Comparison of ENCODE assay signal across 11 cellular contexts in genomic region chr2:237980087-237980486, GRCh38. TPM values are rescaled to one million over a fixed set of nuclear protein-coding genes. Genes with fewer than 3 reads are reported as not detected.
A peak's percentile ranks its signal among the peaks of the same experiment; 100 is the strongest.
DNase-seq lines count a peak whose midpoint lies in the region; ATAC-seq and TF ChIP-seq lines count a peak whose summit lies in the region.
"Had no signal": no experiment of that assay in that cellular context is flagged by ENCODE, and none has a peak within 500 bp of the region (broad histone marks: within the 10 kb centered on the region; RNA-seq: fewer than 3 reads in every experiment).

No MANE protein-coding gene starts in this region.

- H3K4me3 ChIP-seq in CD8-positive, alpha-beta T cell (ENCODE audit: low read depth, low read length): no peak overlapping the region
- H3K4me3 ChIP-seq: transverse colon had no signal

- intact Hi-C loops in head of caudate nucleus (cut with DNase I): no loop called here
- intact Hi-C loops in CD8-positive, alpha-beta T cell (cut with DNase I, micrococcal nuclease): no loop called here

- peaks cover 41% of the 10 kb centered on the region for H3K36me3 Mint-ChIP-seq in activated CD4-positive, alpha-beta T cell treated with anti-CD3 and anti-CD28 coated beads, Interleukin-2, amount 10 ng/mL, durations not matched to agents 7 days and 5 days (ENCODE audit: low read depth)
- peaks cover 9% of the 10 kb centered on the region for H3K36me3 Mint-ChIP-seq in WTC11
- peaks cover 38% of the 10 kb centered on the region for H3K36me3 Mint-ChIP-seq in stimulated activated effector memory CD8-positive, alpha-beta T cell treated with anti-CD3 and anti-CD28 coated beads, Interleukin-12 subunit alpha, Interleukin-12 subunit beta, amount 100 ng/mL, for 72 hours
- peaks cover 41% of the 10 kb centered on the region for H3K36me3 Mint-ChIP-seq in CD8-positive, alpha-beta T cell

- CTCF ChIA-PET in activated CD4-positive, alpha-beta T cell treated with anti-CD3 and anti-CD28 coated beads, Interleukin-2, amount 10 ng/mL, durations not matched to agents 7 days and 5 days (lab: Charles Lee): interaction anchor here (1.4 to 3.8 kb wide), 2 partner anchors 10 to 19 kb away, joined by 4 to 23 read pairs; no protein-coding TSS in a partner anchor
- CTCF ChIA-PET in WTC11 (lab: Charles Lee): interaction anchor here (0.6 to 1.2 kb wide), 2 partner anchors 122 to 131 kb away, joined by 3 to 5 read pairs; no protein-coding TSS in a partner anchor
- CTCF ChIA-PET in CD8-positive, alpha-beta T cell (lab: Charles Lee): interaction anchor here (0.6 to 1.5 kb wide), 3 partner anchors 12 to 283 kb away, joined by 3 to 5 read pairs (median 3); no protein-coding TSS in a partner anchor

- no peaks in the 10 kb centered on the region for H3K9me3 Mint-ChIP-seq in activated CD4-positive, alpha-beta T cell treated with anti-CD3 and anti-CD28 coated beads, Interleukin-2, amount 10 ng/mL, durations not matched to agents 7 days and 5 days
- H3K9me3 Mint-ChIP-seq in WTC11: no peaks in the 10 kb centered on the region; the same call in 1 of the 2 replicates
- no peaks in the 10 kb centered on the region for H3K9me3 Mint-ChIP-seq in stimulated activated effector memory CD8-positive, alpha-beta T cell treated with anti-CD3 and anti-CD28 coated beads, Interleukin-12 subunit alpha, Interleukin-12 subunit beta, amount 100 ng/mL, for 72 hours
- no peaks in the 10 kb centered on the region for H3K9me3 Mint-ChIP-seq in CD8-positive, alpha-beta T cell

- no peaks in the 10 kb centered on the region for H3K36me3 ChIP-seq in CD8-positive, alpha-beta T cell (ENCODE audit: insufficient read depth, low read length)
- H3K36me3 ChIP-seq: transverse colon had no signal

- DNase-seq in activated CD4-positive, alpha-beta T cell treated with anti-CD3 and anti-CD28 coated beads, Interleukin-2, amount 10 ng/mL, durations not matched to agents 7 days and 5 days: no peak
- no peak for DNase-seq in activated CD4-positive, alpha-beta T cell treated with anti-CD3 and anti-CD28 coated beads, Interleukin-2, amount 50 U/mL, for 1 hour
- DNase-seq in WTC11 (ENCODE audit: low spot score) (no peak), head of caudate nucleus (peak in 32 of 42 donors; percentile 24 to 81 (median 56)), cerebellar nuclear complex (lab: John Stamatoyannopoulos, UW) (no peak), GM19240 (ENCODE audit: insufficient read length, low spot score) (no peak)
- DNase-seq in stimulated activated effector memory CD8-positive, alpha-beta T cell treated with anti-CD3 and anti-CD28 coated beads, Interleukin-12 subunit alpha, Interleukin-12 subunit beta, amount 100 ng/mL, for 72 hours (ENCODE audit: low spot score in 2 of 2): no peak
- DNase-seq in CD8-positive, alpha-beta T cell: no peak
- DNase-seq: activated T-cell treated with anti-CD3 and anti-CD28 coated beads for 4 hours, transverse colon had no signal

- no peaks in the 10 kb centered on the region for H3K9me3 ChIP-seq in CD8-positive, alpha-beta T cell (ENCODE audit: low read length)
- H3K9me3 ChIP-seq: transverse colon had no signal

- H3K4me1 Mint-ChIP-seq in activated CD4-positive, alpha-beta T cell treated with anti-CD3 and anti-CD28 coated beads, Interleukin-2, amount 10 ng/mL, durations not matched to agents 7 days and 5 days: peaks cover 65% of the 10 kb centered on the region
- H3K4me1 Mint-ChIP-seq in WTC11: peaks cover 35% of the 10 kb centered on the region
- H3K4me1 Mint-ChIP-seq in stimulated activated effector memory CD8-positive, alpha-beta T cell treated with anti-CD3 and anti-CD28 coated beads, Interleukin-12 subunit alpha, Interleukin-12 subunit beta, amount 100 ng/mL, for 72 hours: peaks cover 77% of the 10 kb centered on the region
- peaks cover 60% of the 10 kb centered on the region for H3K4me1 Mint-ChIP-seq in CD8-positive, alpha-beta T cell (ENCODE audit: low read depth)

- peaks cover 37% of the 10 kb centered on the region for H3K4me1 ChIP-seq in CD8-positive, alpha-beta T cell (ENCODE audit: insufficient read depth, low read length)

- peak; percentile 23; the same call in 1 of the 2 replicates for ATAC-seq in WTC11
- no peak for ATAC-seq in stimulated activated effector memory CD8-positive, alpha-beta T cell treated with anti-CD3 and anti-CD28 coated beads, Interleukin-12 subunit alpha, Interleukin-12 subunit beta, amount 100 ng/mL, for 72 hours
- no peak for ATAC-seq in CD8-positive, alpha-beta T cell
- ATAC-seq: left lobe of liver had no signal

- no peak overlapping the region for H3K27ac ChIP-seq in CD8-positive, alpha-beta T cell (ENCODE audit: low read depth, low read length)
- H3K27ac ChIP-seq: transverse colon had no signal

- POLR2A ChIA-PET in activated CD4-positive, alpha-beta T cell treated with anti-CD3 and anti-CD28 coated beads, Interleukin-2, amount 10 ng/mL, durations not matched to agents 7 days and 5 days (lab: Charles Lee): interaction anchor here (0.6 kb wide), 1 partner anchor 9 kb away, joined by 4 read pairs; no protein-coding TSS in a partner anchor
- POLR2A ChIA-PET in WTC11 (lab: Charles Lee): no interaction called here
- POLR2A ChIA-PET in CD8-positive, alpha-beta T cell (lab: Charles Lee): interaction anchor here (1.0 to 1.2 kb wide), 2 partner anchors 9 to 17 kb away, joined by 3 to 4 read pairs; no protein-coding TSS in a partner anchor

- no peaks in the 10 kb centered on the region for H3K27me3 Mint-ChIP-seq in activated CD4-positive, alpha-beta T cell treated with anti-CD3 and anti-CD28 coated beads, Interleukin-2, amount 10 ng/mL, durations not matched to agents 7 days and 5 days
- H3K27me3 Mint-ChIP-seq in WTC11 (ENCODE audit: low read depth): no peaks in the 10 kb centered on the region
- no peaks in the 10 kb centered on the region for H3K27me3 Mint-ChIP-seq in CD8-positive, alpha-beta T cell (ENCODE audit: low read depth)

- H3K4me3 Mint-ChIP-seq in activated CD4-positive, alpha-beta T cell treated with anti-CD3 and anti-CD28 coated beads, Interleukin-2, amount 10 ng/mL, durations not matched to agents 7 days and 5 days: peak overlapping the region; percentile 23
- no peak overlapping the region for H3K4me3 Mint-ChIP-seq in WTC11
- peak overlapping the region; percentile 61 for H3K4me3 Mint-ChIP-seq in stimulated activated effector memory CD8-positive, alpha-beta T cell treated with anti-CD3 and anti-CD28 coated beads, Interleukin-12 subunit alpha, Interleukin-12 subunit beta, amount 100 ng/mL, for 72 hours
- H3K4me3 Mint-ChIP-seq in CD8-positive, alpha-beta T cell: no peak overlapping the region

- no peak for TF ChIP-seq CTCF in WTC11 (IDR thresholded peaks at IDR 0.05)
- TF ChIP-seq CTCF in CD8-positive, alpha-beta T cell (IDR thresholded peaks at IDR 0.05): no peak

- no peaks in the 10 kb centered on the region for H3K27me3 ChIP-seq in CD8-positive, alpha-beta T cell (ENCODE audit: insufficient read depth, low read length)
- H3K27me3 ChIP-seq: transverse colon had no signal

- H3K27ac Mint-ChIP-seq in activated CD4-positive, alpha-beta T cell treated with anti-CD3 and anti-CD28 coated beads, Interleukin-2, amount 10 ng/mL, durations not matched to agents 7 days and 5 days: peak overlapping the region; percentile 73
- no peak overlapping the region for H3K27ac Mint-ChIP-seq in WTC11
- peak overlapping the region; percentile 94 for H3K27ac Mint-ChIP-seq in stimulated activated effector memory CD8-positive, alpha-beta T cell treated with anti-CD3 and anti-CD28 coated beads, Interleukin-12 subunit alpha, Interleukin-12 subunit beta, amount 100 ng/mL, for 72 hours
- H3K27ac Mint-ChIP-seq in CD8-positive, alpha-beta T cell: no peak overlapping the region

TF ChIP-seq in WTC11, 78 proteins besides CTCF, POLR2A, EP300 and RAD21:
- TF ChIP-seq ETV6 (CRISPR knock-in tag; IDR thresholded peaks at IDR 0.05) (no peak), GTF2I (CRISPR knock-in tag; conservative IDR thresholded peaks at IDR 0.05) (no peak), ZBTB21 (CRISPR knock-in tag; IDR thresholded peaks at IDR 0.05; ENCODE audit: borderline replicate concordance) (no peak), ZNF512 (CRISPR knock-in tag; IDR thresholded peaks at IDR 0.05; ENCODE audit: borderline replicate concordance) (no peak), CREB1 (CRISPR knock-in tag; IDR thresholded peaks at IDR 0.05) (no peak), MXD4 (CRISPR knock-in tag; IDR thresholded peaks at IDR 0.05; ENCODE audit: borderline replicate concordance) (no peak), ZNF396 (CRISPR knock-in tag; IDR thresholded peaks at IDR 0.05; ENCODE audit: borderline replicate concordance) (no peak)

RNA-seq across cellular contexts. Expression of gene UBE2F, which starts 13.3 kb away (rescaled TPM):
- 10 to 100 TPM; 71.4 to 80.5 TPM for total RNA-seq in activated CD4-positive, alpha-beta T cell treated with anti-CD3 and anti-CD28 coated beads, Interleukin-2, amount 10 ng/mL, durations not matched to agents 7 days and 5 days
- 48.8 to 50.6 TPM (median 49.5 TPM) in 3 replicates for total RNA-seq in WTC11 (2021)
- 10 to 100 TPM; 16.5 to 18.4 TPM for total RNA-seq in CD8-positive, alpha-beta T cell

Comparison
In these comparisons a context has a peak if more than half of its experiments do, and no peak if none do; other contexts are left out.
1. DNase-seq: peak in head of caudate nucleus (32 of 42); none in activated CD4-positive, alpha-beta T cell treated with anti-CD3 and anti-CD28 coated beads, Interleukin-2, amount 10 ng/mL, durations not matched to agents 7 days and 5 days (single experiment), activated CD4-positive, alpha-beta T cell treated with anti-CD3 and anti-CD28 coated beads, Interleukin-2, amount 50 U/mL, for 1 hour (single experiment), WTC11 (single experiment), stimulated activated effector memory CD8-positive, alpha-beta T cell treated with anti-CD3 and anti-CD28 coated beads, Interleukin-12 subunit alpha, Interleukin-12 subunit beta, amount 100 ng/mL, for 72 hours (0 of 2), cerebellar nuclear complex (0 of 2), CD8-positive, alpha-beta T cell (0 of 7) and GM19240 (single experiment).
2. H3K27ac Mint-ChIP-seq: peak in activated CD4-positive, alpha-beta T cell treated with anti-CD3 and anti-CD28 coated beads, Interleukin-2, amount 10 ng/mL, durations not matched to agents 7 days and 5 days (single experiment) and stimulated activated effector memory CD8-positive, alpha-beta T cell treated with anti-CD3 and anti-CD28 coated beads, Interleukin-12 subunit alpha, Interleukin-12 subunit beta, amount 100 ng/mL, for 72 hours (single experiment); none in WTC11 (single experiment) and CD8-positive, alpha-beta T cell (single experiment).
3. H3K4me3 Mint-ChIP-seq: peak in activated CD4-positive, alpha-beta T cell treated with anti-CD3 and anti-CD28 coated beads, Interleukin-2, amount 10 ng/mL, durations not matched to agents 7 days and 5 days (single experiment) and stimulated activated effector memory CD8-positive, alpha-beta T cell treated with anti-CD3 and anti-CD28 coated beads, Interleukin-12 subunit alpha, Interleukin-12 subunit beta, amount 100 ng/mL, for 72 hours (single experiment); none in WTC11 (single experiment) and CD8-positive, alpha-beta T cell (single experiment).